Comparison of ENCODE assay signal across 2 cellular contexts in genomic region chr11:71304491-71304890, GRCh38.
TF ChIP-seq lines count a peak whose summit lies in the region.

No MANE protein-coding gene starts in this region.

TF ChIP-seq in HepG2, 621 proteins besides CTCF, POLR2A, EP300 and RAD21 (continued from another document):
- TF ChIP-seq, protein P1, sequence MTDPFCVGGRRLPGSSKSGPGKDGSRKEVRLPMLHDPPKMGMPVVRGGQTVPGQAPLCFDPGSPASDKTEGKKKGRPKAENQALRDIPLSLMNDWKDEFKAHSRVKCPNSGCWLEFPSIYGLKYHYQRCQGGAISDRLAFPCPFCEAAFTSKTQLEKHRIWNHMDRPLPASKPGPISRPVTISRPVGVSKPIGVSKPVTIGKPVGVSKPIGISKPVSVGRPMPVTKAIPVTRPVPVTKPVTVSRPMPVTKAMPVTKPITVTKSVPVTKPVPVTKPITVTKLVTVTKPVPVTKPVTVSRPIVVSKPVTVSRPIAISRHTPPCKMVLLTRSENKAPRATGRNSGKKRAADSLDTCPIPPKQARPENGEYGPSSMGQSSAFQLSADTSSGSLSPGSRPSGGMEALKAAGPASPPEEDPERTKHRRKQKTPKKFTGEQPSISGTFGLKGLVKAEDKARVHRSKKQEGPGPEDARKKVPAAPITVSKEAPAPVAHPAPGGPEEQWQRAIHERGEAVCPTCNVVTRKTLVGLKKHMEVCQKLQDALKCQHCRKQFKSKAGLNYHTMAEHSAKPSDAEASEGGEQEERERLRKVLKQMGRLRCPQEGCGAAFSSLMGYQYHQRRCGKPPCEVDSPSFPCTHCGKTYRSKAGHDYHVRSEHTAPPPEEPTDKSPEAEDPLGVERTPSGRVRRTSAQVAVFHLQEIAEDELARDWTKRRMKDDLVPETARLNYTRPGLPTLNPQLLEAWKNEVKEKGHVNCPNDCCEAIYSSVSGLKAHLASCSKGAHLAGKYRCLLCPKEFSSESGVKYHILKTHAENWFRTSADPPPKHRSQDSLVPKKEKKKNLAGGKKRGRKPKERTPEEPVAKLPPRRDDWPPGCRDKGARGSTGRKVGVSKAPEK (CRISPR knock-in tag; IDR thresholded peaks at IDR 0.05; ENCODE audit: borderline replicate concordance), result no peak
- TF ChIP-seq ZNF224 (CRISPR knock-in tag; IDR thresholded peaks at IDR 0.05) (no peak), GABPB1 (CRISPR knock-in tag; IDR thresholded peaks at IDR 0.05) (no peak), MYC (CRISPR knock-in tag; IDR thresholded peaks at IDR 0.05; ENCODE audit: borderline replicate concordance) (no peak), ZNF251 (CRISPR knock-in tag; IDR thresholded peaks at IDR 0.05) (no peak), NFKB2 (CRISPR knock-in tag; IDR thresholded peaks at IDR 0.05; ENCODE audit: borderline replicate concordance) (no peak), CAMTA2 (CRISPR knock-in tag; IDR thresholded peaks at IDR 0.05; ENCODE audit: borderline replicate concordance) (no peak), FOXC1 (CRISPR knock-in tag; IDR thresholded peaks at IDR 0.05; ENCODE audit: borderline replicate concordance) (no peak), NPAS2 (CRISPR knock-in tag; IDR thresholded peaks at IDR 0.05; ENCODE audit: borderline replicate concordance) (no peak)
- TF ChIP-seq, protein P2, sequence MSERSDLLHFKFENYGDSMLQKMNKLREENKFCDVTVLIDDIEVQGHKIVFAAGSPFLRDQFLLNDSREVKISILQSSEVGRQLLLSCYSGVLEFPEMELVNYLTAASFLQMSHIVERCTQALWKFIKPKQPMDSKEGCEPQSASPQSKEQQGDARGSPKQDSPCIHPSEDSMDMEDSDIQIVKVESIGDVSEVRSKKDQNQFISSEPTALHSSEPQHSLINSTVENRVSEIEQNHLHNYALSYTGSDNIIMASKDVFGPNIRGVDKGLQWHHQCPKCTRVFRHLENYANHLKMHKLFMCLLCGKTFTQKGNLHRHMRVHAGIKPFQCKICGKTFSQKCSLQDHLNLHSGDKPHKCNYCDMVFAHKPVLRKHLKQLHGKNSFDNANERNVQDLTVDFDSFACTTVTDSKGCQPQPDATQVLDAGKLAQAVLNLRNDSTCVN (CRISPR knock-in tag; IDR thresholded peaks at IDR 0.05; ENCODE audit: borderline replicate concordance), result no peak

TF ChIP-seq in WTC11, 78 proteins besides CTCF, POLR2A, EP300 and RAD21 (continued from another document):
- TF ChIP-seq RELA (CRISPR knock-in tag; IDR thresholded peaks at IDR 0.05; ENCODE audit: borderline replicate concordance) (no peak), ZNF232 (CRISPR knock-in tag; IDR thresholded peaks at IDR 0.05) (no peak), ZNF416 (CRISPR knock-in tag; IDR thresholded peaks at IDR 0.05) (no peak), JUN (CRISPR knock-in tag; IDR thresholded peaks at IDR 0.05) (no peak), SMAD3 (CRISPR knock-in tag; IDR thresholded peaks at IDR 0.05; ENCODE audit: borderline replicate concordance) (no peak)
- TF ChIP-seq, protein P3, sequence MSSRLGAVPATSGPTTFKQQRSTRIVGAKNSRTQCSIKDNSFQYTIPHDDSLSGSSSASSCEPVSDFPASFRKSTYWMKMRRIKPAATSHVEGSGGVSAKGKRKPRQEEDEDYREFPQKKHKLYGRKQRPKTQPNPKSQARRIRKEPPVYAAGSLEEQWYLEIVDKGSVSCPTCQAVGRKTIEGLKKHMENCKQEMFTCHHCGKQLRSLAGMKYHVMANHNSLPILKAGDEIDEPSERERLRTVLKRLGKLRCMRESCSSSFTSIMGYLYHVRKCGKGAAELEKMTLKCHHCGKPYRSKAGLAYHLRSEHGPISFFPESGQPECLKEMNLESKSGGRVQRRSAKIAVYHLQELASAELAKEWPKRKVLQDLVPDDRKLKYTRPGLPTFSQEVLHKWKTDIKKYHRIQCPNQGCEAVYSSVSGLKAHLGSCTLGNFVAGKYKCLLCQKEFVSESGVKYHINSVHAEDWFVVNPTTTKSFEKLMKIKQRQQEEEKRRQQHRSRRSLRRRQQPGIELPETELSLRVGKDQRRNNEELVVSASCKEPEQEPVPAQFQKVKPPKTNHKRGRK (CRISPR knock-in tag; IDR thresholded peaks at IDR 0.05; ENCODE audit: borderline replicate concordance), result no peak
